In the genomic region with DNA sequence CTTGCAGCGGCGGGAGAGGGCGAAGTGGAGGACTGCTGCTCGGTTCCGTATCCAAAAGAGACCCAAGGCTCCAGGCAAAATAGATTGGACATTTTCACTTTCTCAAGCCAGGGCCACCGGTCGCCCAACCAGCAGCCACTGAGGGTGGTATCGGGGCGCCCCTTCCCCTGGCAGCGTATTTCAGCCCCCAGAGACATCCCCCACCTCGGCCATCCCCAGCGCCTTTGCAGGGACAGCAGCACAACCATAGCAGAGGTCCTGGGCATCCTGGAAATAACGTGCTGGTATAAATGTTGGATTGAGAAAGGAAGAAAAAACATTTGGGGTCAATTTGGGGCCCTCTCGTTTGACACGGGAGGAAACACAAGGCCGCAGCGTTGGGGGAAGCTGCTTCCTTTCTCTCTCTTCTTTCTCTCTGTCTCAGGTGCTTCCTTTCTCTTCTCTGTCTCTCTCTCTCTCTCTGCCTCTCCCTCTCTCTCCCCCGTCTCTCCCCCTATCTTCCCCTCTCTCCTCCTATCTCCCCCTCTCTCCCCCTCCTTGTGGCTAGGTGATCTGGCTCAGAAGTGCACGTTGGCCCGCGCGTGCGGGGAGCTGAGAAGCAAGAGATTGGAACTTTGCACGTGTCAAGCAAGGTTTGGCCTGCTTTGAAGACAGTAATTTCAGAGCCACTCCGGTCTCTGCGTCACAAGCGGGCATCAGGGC, we compare ENCODE assay signal across 8 cellular contexts. TPM values are rescaled to one million over a fixed set of nuclear protein-coding genes. Genes with fewer than 3 reads are reported as not detected.
DNase-seq lines count a peak whose midpoint lies in the region; TF ChIP-seq lines count a peak whose summit lies in the region.

No MANE protein-coding gene starts in this region.

- TF ChIP-seq CTCF in retinal pigment epithelial cell (conservative IDR thresholded peaks at IDR 0.05; ENCODE audit: low read depth, low read length) (no peak), lower leg skin (IDR thresholded peaks at IDR 0.05) (no peak)

- H3K27me3 Mint-ChIP-seq in activated CD4-positive, alpha-beta memory T cell treated with anti-CD3 and anti-CD28 coated beads, Interleukin-2, amount 10 ng/mL, durations not matched to agents 7 days and 5 days = peaks cover 10% of the 10 kb centered on the region

- H3K36me3 Mint-ChIP-seq in activated CD4-positive, alpha-beta memory T cell treated with anti-CD3 and anti-CD28 coated beads, Interleukin-2, amount 10 ng/mL, durations not matched to agents 7 days and 5 days (ENCODE audit: low read depth) = peaks cover 10% of the 10 kb centered on the region

- H3K36me3 ChIP-seq in esophagus (ENCODE audit: control insufficient read depth in 2 of 2, insufficient read depth in 2 of 2, low read length in 1 of 2) = no peaks in the 10 kb centered on the region

- intact Hi-C loops in lower leg skin (cut with DNase I; ENCODE audit: low total_unique reads) = no loop called here

- CTCF ChIA-PET in activated CD4-positive, alpha-beta memory T cell treated with anti-CD3 and anti-CD28 coated beads, Interleukin-2, amount 10 ng/mL, durations not matched to agents 7 days and 5 days (lab: Charles Lee) = interaction anchor here (1.3 to 1.5 kb wide), 2 partner anchors 67 to 161 kb away, joined by 3 to 5 read pairs; no protein-coding TSS in a partner anchor

- H3K9me3 ChIP-seq in esophagus (ENCODE audit: control insufficient read depth in 2 of 2, insufficient read depth in 1 of 2, low read depth in 1 of 2, low read length in 1 of 2) = no peaks in the 10 kb centered on the region

- H3K9me3 Mint-ChIP-seq in activated CD4-positive, alpha-beta memory T cell treated with anti-CD3 and anti-CD28 coated beads, Interleukin-2, amount 10 ng/mL, durations not matched to agents 7 days and 5 days = no peaks in the 10 kb centered on the region

- H3K4me1 Mint-ChIP-seq in activated CD4-positive, alpha-beta memory T cell treated with anti-CD3 and anti-CD28 coated beads, Interleukin-2, amount 10 ng/mL, durations not matched to agents 7 days and 5 days = peaks cover 25% of the 10 kb centered on the region

- no peak overlapping the region for H3K4me3 Mint-ChIP-seq in activated CD4-positive, alpha-beta memory T cell treated with anti-CD3 and anti-CD28 coated beads, Interleukin-2, amount 10 ng/mL, durations not matched to agents 7 days and 5 days

- no peaks in the 10 kb centered on the region for H3K27me3 ChIP-seq in esophagus (ENCODE audit: control insufficient read depth in 1 of 2, insufficient read depth in 2 of 2, low read length in 2 of 2)

- H3K27ac ChIP-seq in esophagus (ENCODE audit: low read depth in 2 of 2, low read length in 1 of 2) = peak overlapping the region; percentile 36 to 47

- no peak overlapping the region for H3K27ac Mint-ChIP-seq in activated CD4-positive, alpha-beta memory T cell treated with anti-CD3 and anti-CD28 coated beads, Interleukin-2, amount 10 ng/mL, durations not matched to agents 7 days and 5 days

- peak overlapping the region; percentile 64 to 69 for H3K4me3 ChIP-seq in esophagus (ENCODE audit: low read depth in 1 of 2, low read length in 2 of 2)
- H3K4me3 ChIP-seq in retinal pigment epithelial cell (ENCODE audit: low read length) = peak overlapping the region; percentile 71
- no peak overlapping the region for H3K4me3 ChIP-seq in lower leg skin (ENCODE audit: low read depth, poor library complexity, severe bottlenecking)

- POLR2A ChIA-PET in activated CD4-positive, alpha-beta memory T cell treated with anti-CD3 and anti-CD28 coated beads, Interleukin-2, amount 10 ng/mL, durations not matched to agents 7 days and 5 days (lab: Charles Lee) = interaction anchor here (0.9 to 3.2 kb wide), 5 partner anchors 9 to 149 kb away, joined by 3 to 50 read pairs (median 4); no protein-coding TSS in a partner anchor

- no peak for TF ChIP-seq POLR2A in lower leg skin (IDR thresholded peaks at IDR 0.05)

- H3K4me1 ChIP-seq in esophagus (ENCODE audit: control insufficient read depth in 2 of 2, insufficient read depth in 2 of 2, low read length in 1 of 2) = peaks cover 5 to 7% of the 10 kb centered on the region in 2 donors

- peak; percentile 18 for DNase-seq in NOMO-1 treated with DMSO at 0.1 percent for 48 hours (lab: John Stamatoyannopoulos, UW; ENCODE audit: unreplicated experiment)
- DNase-seq in NOMO-1 treated with dmso at 0.1 percent for 144 hours (lab: John Stamatoyannopoulos, UW; ENCODE audit: unreplicated experiment) = no peak
- DNase-seq in activated CD4-positive, alpha-beta memory T cell treated with anti-CD3 and anti-CD28 coated beads, Interleukin-2, amount 10 ng/mL, durations not matched to agents 7 days and 5 days = peak; percentile 28
- DNase-seq in retinal pigment epithelial cell (ENCODE audit: low read depth) = no peak
- no peak for DNase-seq in KG1 (lab: John Stamatoyannopoulos, UW)
- no peak for DNase-seq in lower leg skin (ENCODE audit: low spot score in 2 of 2)
- no peak for DNase-seq in NCI-H524 treated with DMSO at 0.1 percent for 48 hours (lab: John Stamatoyannopoulos, UW)

- WGBS in esophagus, 2 donors = 30 to 38% methylated on average over 27 of the region's 27 CpGs
- 29 to 42% methylated on average over 26 to 27 of the region's 27 CpGs for WGBS in lower leg skin, 2 donors

RNA-seq across cellular contexts. Expression of gene RETREG1, which starts 0.6 kb away (rescaled TPM):
- total RNA-seq in activated CD4-positive, alpha-beta memory T cell treated with anti-CD3 and anti-CD28 coated beads, Interleukin-2, amount 10 ng/mL, durations not matched to agents 7 days and 5 days = 10 to 100 TPM; 15.1 to 17.3 TPM
- polyA plus RNA-seq in esophagus = 1 to 10 TPM; 1.0 TPM
- 10 to 100 TPM; 29.1 to 58.8 (median 43.3) TPM for total RNA-seq in lower leg skin

Comparison
In these comparisons a context has a peak if more than half of its experiments do, and no peak if none do; other contexts are left out.
1. DNase-seq: peak in NOMO-1 treated with DMSO at 0.1 percent for 48 hours (single experiment) and activated CD4-positive, alpha-beta memory T cell treated with anti-CD3 and anti-CD28 coated beads, Interleukin-2, amount 10 ng/mL, durations not matched to agents 7 days and 5 days (single experiment); none in NOMO-1 treated with dmso at 0.1 percent for 144 hours (single experiment), retinal pigment epithelial cell (single experiment), KG1 (single experiment), lower leg skin (0 of 2) and NCI-H524 treated with DMSO at 0.1 percent for 48 hours (single experiment).